Comparison of ENCODE assay signal across 9 cellular contexts in genomic region chr15:89917442-89918085, GRCh38. TPM values are rescaled to one million over a fixed set of nuclear protein-coding genes. Genes with fewer than 3 reads are reported as not detected.
"Had no signal": no experiment of that assay in that cellular context is flagged by ENCODE, and none has a peak within 500 bp of the region (broad histone marks: within the 10 kb centered on the region; RNA-seq: fewer than 3 reads in every experiment).

No MANE protein-coding gene starts in this region.

- H3K36me3 ChIP-seq: gastroesophageal sphincter, left ventricle myocardium inferior had no signal

- H3K9me3 ChIP-seq: gastroesophageal sphincter, left ventricle myocardium inferior had no signal

- DNase-seq: activated CD4-positive, alpha-beta memory T cell treated with anti-CD3 and anti-CD28 coated beads for 36 hours; activated CD4-positive, CD25-positive, alpha-beta regulatory T cell treated with anti-CD3 and anti-CD28 coated beads, Interleukin-2, amount 50 U/mL, for 72 hours; activated gamma-delta T cell treated with Interleukin-2 at 50 U/mL for 16 hours; activated naive CD8-positive, alpha-beta T cell treated with anti-CD3 and anti-CD28 coated beads for 36 hours; activated T-cell treated with anti-CD3 and anti-CD28 coated beads, Interleukin-2, amount 50 U/mL, for 48 hours; islet precursor cell; left ventricle myocardium inferior; SW 1271 had no signal

- H3K27ac ChIP-seq: gastroesophageal sphincter, left ventricle myocardium inferior had no signal

- H3K4me3 ChIP-seq: gastroesophageal sphincter, left ventricle myocardium inferior had no signal

RNA-seq across cellular contexts. Expression of gene ARPIN, which starts 4.8 kb away (rescaled TPM):
- total RNA-seq: activated naive CD8-positive, alpha-beta T cell treated with anti-CD3 and anti-CD28 coated beads for 36 hours had no signal
